In genomic region chr3:194395201-194395600, GRCh38 we compare ENCODE assay signal across 2 cellular contexts.
TF ChIP-seq lines count a peak whose summit lies in the region.

No MANE protein-coding gene starts in this region.

TF ChIP-seq in SK-N-SH treated with all-trans-retinoic acid at 6 μM for 48 hours, 23 proteins besides CTCF, POLR2A, EP300 and RAD21 (continued from another document):
- no peak for TF ChIP-seq TSHZ2 (CRISPR knock-in tag; IDR thresholded peaks at IDR 0.05)

TF ChIP-seq in WTC11, 78 proteins besides CTCF, POLR2A, EP300 and RAD21 (continued from another document):
- TF ChIP-seq ZNF281 (CRISPR knock-in tag; IDR thresholded peaks at IDR 0.05) = no peak
